Comparison of ENCODE assay signal across 20 cellular contexts in the genomic region with DNA sequence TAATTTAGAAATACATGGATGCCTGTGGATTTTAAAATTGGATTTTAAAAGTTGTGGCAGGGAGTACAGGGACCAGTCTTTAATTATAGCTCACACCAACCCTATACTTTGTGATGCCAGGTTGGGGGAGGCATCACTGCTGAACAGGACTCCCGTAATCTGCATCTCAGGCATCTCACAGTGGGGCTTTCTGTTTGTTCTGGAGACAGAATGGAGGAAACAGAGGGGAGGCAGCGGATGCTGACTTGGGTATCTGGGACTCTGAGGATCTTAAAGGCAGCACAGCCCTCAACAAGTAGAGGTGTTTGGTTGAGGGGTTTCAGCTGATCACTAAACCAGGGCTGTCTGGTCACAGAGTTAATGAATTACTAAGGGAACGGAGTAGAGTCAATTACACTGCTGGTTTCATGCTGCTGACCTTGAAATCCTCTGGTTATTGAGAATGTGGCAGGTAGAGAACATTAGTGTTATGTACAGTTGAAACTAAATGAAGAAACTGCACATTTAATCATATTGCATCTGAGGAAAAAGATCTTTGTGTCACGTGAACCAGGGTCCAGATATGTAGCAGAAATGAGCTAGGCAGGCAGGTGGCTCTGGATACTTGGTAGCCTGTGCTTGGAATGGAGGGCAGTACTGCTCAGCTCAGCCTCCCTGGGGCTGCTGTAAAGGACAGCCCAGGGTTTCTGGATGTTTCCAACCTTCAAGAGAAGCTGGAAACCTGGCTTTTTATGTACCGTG. TPM values are rescaled to one million over a fixed set of nuclear protein-coding genes. Genes with fewer than 3 reads are reported as not detected.
A peak's percentile ranks its signal among the peaks of the same experiment; 100 is the strongest.
DNase-seq lines count a peak whose midpoint lies in the region; ATAC-seq and TF ChIP-seq lines count a peak whose summit lies in the region.
"Had no signal": no experiment of that assay in that cellular context is flagged by ENCODE, and none has a peak within 500 bp of the region (broad histone marks: within the 10 kb centered on the region; RNA-seq: fewer than 3 reads in every experiment).

No MANE protein-coding gene starts in this region.

- H3K27me3 ChIP-seq in GM23338 (ENCODE audit: insufficient read depth) (no peaks in the 10 kb centered on the region), body of pancreas (no peaks in the 10 kb centered on the region), lower lobe of right lung (ENCODE audit: low read depth) (no peaks in the 10 kb centered on the region), ascending aorta (no peaks in the 10 kb centered on the region)
- H3K27me3 ChIP-seq: colonic mucosa, gastrocnemius medialis had no signal

- H3K27me3 Mint-ChIP-seq in GM23338 (ENCODE audit: insufficient read depth, low read depth, poor library complexity) = peaks cover 1% of the 10 kb centered on the region
- H3K27me3 Mint-ChIP-seq in T-helper 2 cell treated with Interferon-gamma antibody and Interleukin-4, amounts not matched to agents 5 μg/mL and 100 μg/mL, for 36 hours (ENCODE audit: low read depth) = peaks cover 2% of the 10 kb centered on the region

- H3F3A ChIP-seq in GM23338 (replicated peaks; ENCODE audit: low read depth) = no peaks in the 10 kb centered on the region

- H2AFZ ChIP-seq in GM23338 = no peak overlapping the region

- no peak for TF ChIP-seq POLR2A in body of pancreas (IDR thresholded peaks at IDR 0.05)

- H3K9me2 ChIP-seq in GM23338 (ENCODE audit: insufficient read depth) = no peaks in the 10 kb centered on the region; the same call in 1 of the 2 replicates

- peaks cover 6% of the 10 kb centered on the region for H3K36me3 Mint-ChIP-seq in GM23338 (ENCODE audit: low read depth)
- H3K36me3 Mint-ChIP-seq in T-helper 2 cell treated with Interferon-gamma antibody and Interleukin-4, amounts not matched to agents 5 μg/mL and 100 μg/mL, for 36 hours (ENCODE audit: low read depth) = no peaks in the 10 kb centered on the region
- H3K36me3 Mint-ChIP-seq: CD8-positive, alpha-beta T cell had no signal

- H3K79me2 ChIP-seq in GM23338 (replicated peaks; ENCODE audit: insufficient read depth) = no peaks in the 10 kb centered on the region

- H3K9me3 ChIP-seq in body of pancreas (no peaks in the 10 kb centered on the region), lower lobe of right lung (no peaks in the 10 kb centered on the region), ascending aorta (no peaks in the 10 kb centered on the region)
- H3K9me3 ChIP-seq: colonic mucosa, gastrocnemius medialis had no signal

- H3K4me3 Mint-ChIP-seq in GM23338 = no peak overlapping the region
- H3K4me3 Mint-ChIP-seq in T-helper 2 cell treated with Interferon-gamma antibody and Interleukin-4, amounts not matched to agents 5 μg/mL and 100 μg/mL, for 36 hours = no peak overlapping the region
- H3K4me3 Mint-ChIP-seq: CD8-positive, alpha-beta T cell had no signal

- H3K9me3 Mint-ChIP-seq in GM23338 = peaks cover 11% of the 10 kb centered on the region
- no peaks in the 10 kb centered on the region for H3K9me3 Mint-ChIP-seq in T-helper 2 cell treated with Interferon-gamma antibody and Interleukin-4, amounts not matched to agents 5 μg/mL and 100 μg/mL, for 36 hours
- H3K9me3 Mint-ChIP-seq: CD8-positive, alpha-beta T cell had no signal

- no peak for TF ChIP-seq CTCF in GM23338 (conservative IDR thresholded peaks at IDR 0.05; ENCODE audit: low read depth in 2 of 2)
- no peak for TF ChIP-seq CTCF in body of pancreas (IDR thresholded peaks at IDR 0.05)
- TF ChIP-seq CTCF in lower lobe of right lung (IDR thresholded peaks at IDR 0.05) = no peak
- peak in 1 of 3 experiments; percentile 8 for TF ChIP-seq CTCF in ascending aorta (IDR thresholded peaks at IDR 0.05)

- H3K4me3 ChIP-seq in GM23338 (no peak overlapping the region), body of pancreas (no peak overlapping the region), lower lobe of right lung (no peak overlapping the region), ascending aorta (no peak overlapping the region)
- H3K4me3 ChIP-seq: colonic mucosa, gastrocnemius medialis had no signal

- peak; percentile 12 for DNase-seq in DMS53 treated with DMSO at 0.1 percent for 48 hours (lab: John Stamatoyannopoulos, UW; ENCODE audit: unreplicated experiment)
- no peak for DNase-seq in GM23338 (ENCODE audit: low spot score)
- DNase-seq in body of pancreas = no peak
- no peak for DNase-seq in left lobe of liver (ENCODE audit: low spot score)
- DNase-seq in SW480 (ENCODE audit: low spot score) = no peak
- no peak for DNase-seq in lower lobe of right lung
- no peak for DNase-seq in T-helper 2 cell treated with Interferon-gamma antibody and Interleukin-4, amounts not matched to agents 5 μg/mL and 100 μg/mL, for 36 hours (ENCODE audit: low spot score)
- DNase-seq in ascending aorta (ENCODE audit: low spot score in 2 of 2) = no peak
- DNase-seq: amygdala; CD8-positive, alpha-beta T cell; colonic mucosa; gastrocnemius medialis; Kasumi-1; NCI-H1105 treated with DMSO at 0.1 percent for 48 hours; NCI-H345; SHP77 treated with DMSO at 0.1 percent for 48 hours; stimulated activated CD4-positive, alpha-beta T cell treated with anti-CD3 and anti-CD28 coated beads, Interleukin-4, amount 100 ng/mL, for 1 hour had no signal

- ATAC-seq in GM23338 = peak; percentile 79
- peak; percentile 66 for ATAC-seq in body of pancreas
- peak; percentile 56 for ATAC-seq in left lobe of liver
- no peak for ATAC-seq in lower lobe of right lung
- ATAC-seq: activated CD4-positive, CD25-positive, alpha-beta regulatory T cell treated with anti-CD3 and anti-CD28 coated beads, Interleukin-2, amount 50 U/mL, for 24 hours; CD8-positive, alpha-beta T cell had no signal

- 37 to 43% methylated on average over 5 of the region's 5 CpGs for WGBS in body of pancreas, 2 donors

- H3K27ac ChIP-seq in GM23338 (ENCODE audit: low read depth) = no peak overlapping the region
- peak overlapping the region in 1 of 4 donors; percentile 5 for H3K27ac ChIP-seq in body of pancreas
- H3K27ac ChIP-seq in lower lobe of right lung = no peak overlapping the region
- H3K27ac ChIP-seq in ascending aorta = no peak overlapping the region
- H3K27ac ChIP-seq: colonic mucosa, gastrocnemius medialis had no signal

- H3K4me1 Mint-ChIP-seq in GM23338 = peaks cover 14% of the 10 kb centered on the region
- H3K4me1 Mint-ChIP-seq in T-helper 2 cell treated with Interferon-gamma antibody and Interleukin-4, amounts not matched to agents 5 μg/mL and 100 μg/mL, for 36 hours (ENCODE audit: low read depth) = no peaks in the 10 kb centered on the region

- H3K4me2 ChIP-seq in GM23338 = no peak overlapping the region

- H3K4me1 ChIP-seq in GM23338 (ENCODE audit: insufficient read depth) (no peaks in the 10 kb centered on the region), body of pancreas (peaks cover 22% of the 10 kb centered on the region), lower lobe of right lung (no peaks in the 10 kb centered on the region), ascending aorta (no peaks in the 10 kb centered on the region)
- H3K4me1 ChIP-seq: colonic mucosa had no signal

- H4K20me1 ChIP-seq in GM23338 (replicated peaks; ENCODE audit: insufficient read depth) = no peaks in the 10 kb centered on the region

- H3K36me3 ChIP-seq in GM23338 (ENCODE audit: insufficient read depth) = no peaks in the 10 kb centered on the region
- no peaks in the 10 kb centered on the region for H3K36me3 ChIP-seq in body of pancreas (replicated peaks in 1 of 2; ENCODE audit: insufficient read depth in 1 of 2, low read depth in 2 of 2)
- H3K36me3 ChIP-seq in lower lobe of right lung = no peaks in the 10 kb centered on the region
- H3K36me3 ChIP-seq in ascending aorta = no peaks in the 10 kb centered on the region
- H3K36me3 ChIP-seq: colonic mucosa, gastrocnemius medialis had no signal

- no peak overlapping the region for H3K27ac Mint-ChIP-seq in GM23338
- H3K27ac Mint-ChIP-seq in T-helper 2 cell treated with Interferon-gamma antibody and Interleukin-4, amounts not matched to agents 5 μg/mL and 100 μg/mL, for 36 hours = no peak overlapping the region
- H3K27ac Mint-ChIP-seq: CD8-positive, alpha-beta T cell had no signal

- intact Hi-C loops in body of pancreas (cut with DNase I) = no loop called here
- intact Hi-C loops in lower lobe of right lung (cut with DNase I) = no loop called here
- intact Hi-C loops in ascending aorta (cut with DNase I) = no loop called here

TF ChIP-seq in GM23338, 12 proteins besides CTCF, POLR2A, EP300 and RAD21 (continues in another document):
- TF ChIP-seq ZNF114 (CRISPR knock-in tag; IDR thresholded peaks at IDR 0.05) (no peak), EZH2 (IDR thresholded peaks at IDR 0.05; ENCODE audit: low read depth, unreplicated experiment) (no peak), STAT1 (IDR thresholded peaks at IDR 0.05; ENCODE audit: unreplicated experiment) (no peak), EZH2phosphoT487 (IDR thresholded peaks at IDR 0.05; ENCODE audit: unreplicated experiment) (no peak), CREB1 (CRISPR knock-in tag; IDR thresholded peaks at IDR 0.05; ENCODE audit: low read depth) (no peak), NANOG (IDR thresholded peaks at IDR 0.05; ENCODE audit: borderline replicate concordance) (no peak), ZNF331 (CRISPR knock-in tag; IDR thresholded peaks at IDR 0.05; ENCODE audit: low read depth) (no peak), JUNB (IDR thresholded peaks at IDR 0.05; ENCODE audit: unreplicated experiment) (no peak), POLR2AphosphoS5 (IDR thresholded peaks at IDR 0.05; ENCODE audit: low read depth) (no peak)
- TF ChIP-seq, protein P1, sequence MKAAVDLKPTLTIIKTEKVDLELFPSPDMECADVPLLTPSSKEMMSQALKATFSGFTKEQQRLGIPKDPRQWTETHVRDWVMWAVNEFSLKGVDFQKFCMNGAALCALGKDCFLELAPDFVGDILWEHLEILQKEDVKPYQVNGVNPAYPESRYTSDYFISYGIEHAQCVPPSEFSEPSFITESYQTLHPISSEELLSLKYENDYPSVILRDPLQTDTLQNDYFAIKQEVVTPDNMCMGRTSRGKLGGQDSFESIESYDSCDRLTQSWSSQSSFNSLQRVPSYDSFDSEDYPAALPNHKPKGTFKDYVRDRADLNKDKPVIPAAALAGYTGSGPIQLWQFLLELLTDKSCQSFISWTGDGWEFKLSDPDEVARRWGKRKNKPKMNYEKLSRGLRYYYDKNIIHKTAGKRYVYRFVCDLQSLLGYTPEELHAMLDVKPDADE (IDR thresholded peaks at IDR 0.05) = no peak

RNA-seq across cellular contexts. Expression of a gene that starts 40.3 kb away (rescaled TPM):
- 7.1 and 8.7 TPM in 2 replicates for total RNA-seq in GM23338 (2014; rRNA removed; shearing (Covaris generic))
- polyA plus RNA-seq in GM23338 (2016; fragmentation: Nextera tagmentation; extraction: Ambion mirVana) = 2.4 and 2.7 TPM in 2 replicates
- 1 to 10 TPM in 1 of 2 donors, under 1 TPM in 1; 0.52 to 2.0 TPM for total RNA-seq in body of pancreas
- total RNA-seq in left lobe of liver = 0.40 TPM
- 2.5 TPM for total RNA-seq in lower lobe of right lung
- total RNA-seq in ascending aorta = 12.7 TPM
- total RNA-seq: CD8-positive, alpha-beta T cell; mononuclear cell; T-helper 2 cell treated with Interferon-gamma antibody and Interleukin-4, amounts not matched to agents 100 ng/mL and 5 ng/mL, for 36 hours had no signal

Comparison
In these comparisons a context has a peak if more than half of its experiments do, and no peak if none do; other contexts are left out.
1. ATAC-seq: peak in GM23338 (single experiment), body of pancreas (single experiment) and left lobe of liver (single experiment); none in lower lobe of right lung (0 of 2).